2 cellular contexts compared by ENCODE assay signal in the genomic region with DNA sequence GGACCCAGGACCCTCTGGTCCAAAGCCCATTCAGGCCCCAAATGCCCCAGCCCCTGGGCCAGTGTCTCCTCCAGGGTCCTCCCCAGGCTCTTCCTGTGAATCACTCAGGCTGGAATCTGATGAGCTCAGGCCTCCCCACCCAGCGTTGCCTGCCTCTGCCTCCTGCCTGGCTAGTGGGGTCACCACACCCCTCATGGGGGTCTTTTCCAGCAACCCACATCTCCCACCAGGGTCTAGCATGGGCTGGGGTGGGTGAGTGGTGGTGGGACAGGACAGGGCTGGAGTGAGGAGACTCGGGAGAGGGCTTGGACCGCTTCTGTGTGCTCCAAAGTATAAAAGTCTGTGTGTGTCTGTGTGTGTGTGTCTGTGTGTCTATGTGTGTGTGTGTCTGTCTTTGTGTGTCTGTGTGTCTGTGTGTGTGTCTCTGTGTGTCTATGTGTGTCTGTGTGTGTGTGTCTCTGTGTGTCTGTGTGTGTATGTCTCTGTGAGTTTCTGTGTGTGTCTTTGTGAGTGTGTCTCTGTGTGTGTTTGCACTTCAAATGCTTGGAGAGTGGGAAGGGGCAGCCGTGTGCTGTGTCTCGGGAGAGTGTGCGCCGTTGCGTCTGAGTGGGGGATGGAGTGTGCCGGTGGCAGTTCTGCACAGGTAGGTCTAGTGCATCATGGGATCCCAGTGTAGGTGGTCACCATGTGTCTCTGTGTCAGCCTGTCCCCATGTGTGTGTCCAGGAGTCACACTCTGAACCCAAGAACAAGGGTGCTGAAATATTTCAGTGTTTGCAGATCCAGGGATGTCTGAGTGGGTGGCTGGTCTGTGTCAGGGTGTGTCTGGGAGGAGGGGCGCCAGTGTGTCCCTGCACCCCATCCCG.
A peak's percentile ranks its signal among the peaks of the same experiment; 100 is the strongest.
TF ChIP-seq lines count a peak whose summit lies in the region.

No MANE protein-coding gene starts in this region.

TF ChIP-seq in HEK293, 187 proteins besides CTCF, POLR2A, EP300 and RAD21:
- no peak for TF ChIP-seq ZNF747 (tag by site-specific recombination; IDR thresholded peaks at IDR 0.05)
- TF ChIP-seq, protein P1, sequence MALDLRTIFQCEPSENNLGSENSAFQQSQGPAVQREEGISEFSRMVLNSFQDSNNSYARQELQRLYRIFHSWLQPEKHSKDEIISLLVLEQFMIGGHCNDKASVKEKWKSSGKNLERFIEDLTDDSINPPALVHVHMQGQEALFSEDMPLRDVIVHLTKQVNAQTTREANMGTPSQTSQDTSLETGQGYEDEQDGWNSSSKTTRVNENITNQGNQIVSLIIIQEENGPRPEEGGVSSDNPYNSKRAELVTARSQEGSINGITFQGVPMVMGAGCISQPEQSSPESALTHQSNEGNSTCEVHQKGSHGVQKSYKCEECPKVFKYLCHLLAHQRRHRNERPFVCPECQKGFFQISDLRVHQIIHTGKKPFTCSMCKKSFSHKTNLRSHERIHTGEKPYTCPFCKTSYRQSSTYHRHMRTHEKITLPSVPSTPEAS (tag by site-specific recombination; IDR thresholded peaks at IDR 0.05): peak; percentile 85
- no peak for TF ChIP-seq RBAK (tag by site-specific recombination; IDR thresholded peaks at IDR 0.05)

TF ChIP-seq in GM12878, 131 proteins besides CTCF, POLR2A, EP300 and RAD21:
- TF ChIP-seq, protein P2, sequence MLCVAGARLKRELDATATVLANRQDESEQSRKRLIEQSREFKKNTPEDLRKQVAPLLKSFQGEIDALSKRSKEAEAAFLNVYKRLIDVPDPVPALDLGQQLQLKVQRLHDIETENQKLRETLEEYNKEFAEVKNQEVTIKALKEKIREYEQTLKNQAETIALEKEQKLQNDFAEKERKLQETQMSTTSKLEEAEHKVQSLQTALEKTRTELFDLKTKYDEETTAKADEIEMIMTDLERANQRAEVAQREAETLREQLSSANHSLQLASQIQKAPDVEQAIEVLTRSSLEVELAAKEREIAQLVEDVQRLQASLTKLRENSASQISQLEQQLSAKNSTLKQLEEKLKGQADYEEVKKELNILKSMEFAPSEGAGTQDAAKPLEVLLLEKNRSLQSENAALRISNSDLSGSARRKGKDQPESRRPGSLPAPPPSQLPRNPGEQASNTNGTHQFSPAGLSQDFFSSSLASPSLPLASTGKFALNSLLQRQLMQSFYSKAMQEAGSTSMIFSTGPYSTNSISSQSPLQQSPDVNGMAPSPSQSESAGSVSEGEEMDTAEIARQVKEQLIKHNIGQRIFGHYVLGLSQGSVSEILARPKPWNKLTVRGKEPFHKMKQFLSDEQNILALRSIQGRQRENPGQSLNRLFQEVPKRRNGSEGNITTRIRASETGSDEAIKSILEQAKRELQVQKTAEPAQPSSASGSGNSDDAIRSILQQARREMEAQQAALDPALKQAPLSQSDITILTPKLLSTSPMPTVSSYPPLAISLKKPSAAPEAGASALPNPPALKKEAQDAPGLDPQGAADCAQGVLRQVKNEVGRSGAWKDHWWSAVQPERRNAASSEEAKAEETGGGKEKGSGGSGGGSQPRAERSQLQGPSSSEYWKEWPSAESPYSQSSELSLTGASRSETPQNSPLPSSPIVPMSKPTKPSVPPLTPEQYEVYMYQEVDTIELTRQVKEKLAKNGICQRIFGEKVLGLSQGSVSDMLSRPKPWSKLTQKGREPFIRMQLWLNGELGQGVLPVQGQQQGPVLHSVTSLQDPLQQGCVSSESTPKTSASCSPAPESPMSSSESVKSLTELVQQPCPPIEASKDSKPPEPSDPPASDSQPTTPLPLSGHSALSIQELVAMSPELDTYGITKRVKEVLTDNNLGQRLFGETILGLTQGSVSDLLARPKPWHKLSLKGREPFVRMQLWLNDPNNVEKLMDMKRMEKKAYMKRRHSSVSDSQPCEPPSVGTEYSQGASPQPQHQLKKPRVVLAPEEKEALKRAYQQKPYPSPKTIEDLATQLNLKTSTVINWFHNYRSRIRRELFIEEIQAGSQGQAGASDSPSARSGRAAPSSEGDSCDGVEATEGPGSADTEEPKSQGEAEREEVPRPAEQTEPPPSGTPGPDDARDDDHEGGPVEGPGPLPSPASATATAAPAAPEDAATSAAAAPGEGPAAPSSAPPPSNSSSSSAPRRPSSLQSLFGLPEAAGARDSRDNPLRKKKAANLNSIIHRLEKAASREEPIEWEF (IDR thresholded peaks at IDR 0.05; ENCODE audit: insufficient replicate concordance, low read depth, low read length): no peak
- TF ChIP-seq BRCA1 (IDR thresholded peaks at IDR 0.05; ENCODE audit: low read depth, low read length): no peak
- TF ChIP-seq DPF2 (IDR thresholded peaks at IDR 0.05): no peak
- TF ChIP-seq SREBF2 (IDR thresholded peaks at IDR 0.05; ENCODE audit: low read length): no peak
- TF ChIP-seq, protein P3, sequence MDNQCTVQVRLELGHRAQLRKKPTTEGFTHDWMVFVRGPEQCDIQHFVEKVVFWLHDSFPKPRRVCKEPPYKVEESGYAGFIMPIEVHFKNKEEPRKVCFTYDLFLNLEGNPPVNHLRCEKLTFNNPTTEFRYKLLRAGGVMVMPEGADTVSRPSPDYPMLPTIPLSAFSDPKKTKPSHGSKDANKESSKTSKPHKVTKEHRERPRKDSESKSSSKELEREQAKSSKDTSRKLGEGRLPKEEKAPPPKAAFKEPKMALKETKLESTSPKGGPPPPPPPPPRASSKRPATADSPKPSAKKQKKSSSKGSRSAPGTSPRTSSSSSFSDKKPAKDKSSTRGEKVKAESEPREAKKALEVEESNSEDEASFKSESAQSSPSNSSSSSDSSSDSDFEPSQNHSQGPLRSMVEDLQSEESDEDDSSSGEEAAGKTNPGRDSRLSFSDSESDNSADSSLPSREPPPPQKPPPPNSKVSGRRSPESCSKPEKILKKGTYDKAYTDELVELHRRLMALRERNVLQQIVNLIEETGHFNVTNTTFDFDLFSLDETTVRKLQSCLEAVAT (IDR thresholded peaks at IDR 0.05): no peak
- no peak for TF ChIP-seq ZNF274 (IDR thresholded peaks at IDR 0.05; ENCODE audit: insufficient read depth, insufficient read length)
- TF ChIP-seq RFX5 (IDR thresholded peaks at IDR 0.05; ENCODE audit: low read depth, low read length): no peak
- TF ChIP-seq FOXK2 (IDR thresholded peaks at IDR 0.05): no peak
- no peak for TF ChIP-seq POU2F2 (IDR thresholded peaks at IDR 0.05; ENCODE audit: borderline replicate concordance, low read depth, low read length)
- TF ChIP-seq, protein P4, sequence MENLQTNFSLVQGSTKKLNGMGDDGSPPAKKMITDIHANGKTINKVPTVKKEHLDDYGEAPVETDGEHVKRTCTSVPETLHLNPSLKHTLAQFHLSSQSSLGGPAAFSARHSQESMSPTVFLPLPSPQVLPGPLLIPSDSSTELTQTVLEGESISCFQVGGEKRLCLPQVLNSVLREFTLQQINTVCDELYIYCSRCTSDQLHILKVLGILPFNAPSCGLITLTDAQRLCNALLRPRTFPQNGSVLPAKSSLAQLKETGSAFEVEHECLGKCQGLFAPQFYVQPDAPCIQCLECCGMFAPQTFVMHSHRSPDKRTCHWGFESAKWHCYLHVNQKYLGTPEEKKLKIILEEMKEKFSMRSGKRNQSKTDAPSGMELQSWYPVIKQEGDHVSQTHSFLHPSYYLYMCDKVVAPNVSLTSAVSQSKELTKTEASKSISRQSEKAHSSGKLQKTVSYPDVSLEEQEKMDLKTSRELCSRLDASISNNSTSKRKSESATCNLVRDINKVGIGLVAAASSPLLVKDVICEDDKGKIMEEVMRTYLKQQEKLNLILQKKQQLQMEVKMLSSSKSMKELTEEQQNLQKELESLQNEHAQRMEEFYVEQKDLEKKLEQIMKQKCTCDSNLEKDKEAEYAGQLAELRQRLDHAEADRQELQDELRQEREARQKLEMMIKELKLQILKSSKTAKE (IDR thresholded peaks at IDR 0.05; ENCODE audit: low read depth, poor library complexity, severe bottlenecking): no peak
- no peak for TF ChIP-seq ZNF384 (IDR thresholded peaks at IDR 0.05; ENCODE audit: borderline replicate concordance, low read depth, low read length)
- no peak for TF ChIP-seq BMI1 (IDR thresholded peaks at IDR 0.05; ENCODE audit: borderline replicate concordance)
- TF ChIP-seq GABPA (IDR thresholded peaks at IDR 0.05; ENCODE audit: low read depth): no peak
- TF ChIP-seq TCF7 (IDR thresholded peaks at IDR 0.05; ENCODE audit: borderline replicate concordance): no peak
- TF ChIP-seq PAX8 (IDR thresholded peaks at IDR 0.05): no peak
- TF ChIP-seq FOXM1 (IDR thresholded peaks at IDR 0.05; ENCODE audit: low read depth, low read length): no peak
- TF ChIP-seq, protein P5, sequence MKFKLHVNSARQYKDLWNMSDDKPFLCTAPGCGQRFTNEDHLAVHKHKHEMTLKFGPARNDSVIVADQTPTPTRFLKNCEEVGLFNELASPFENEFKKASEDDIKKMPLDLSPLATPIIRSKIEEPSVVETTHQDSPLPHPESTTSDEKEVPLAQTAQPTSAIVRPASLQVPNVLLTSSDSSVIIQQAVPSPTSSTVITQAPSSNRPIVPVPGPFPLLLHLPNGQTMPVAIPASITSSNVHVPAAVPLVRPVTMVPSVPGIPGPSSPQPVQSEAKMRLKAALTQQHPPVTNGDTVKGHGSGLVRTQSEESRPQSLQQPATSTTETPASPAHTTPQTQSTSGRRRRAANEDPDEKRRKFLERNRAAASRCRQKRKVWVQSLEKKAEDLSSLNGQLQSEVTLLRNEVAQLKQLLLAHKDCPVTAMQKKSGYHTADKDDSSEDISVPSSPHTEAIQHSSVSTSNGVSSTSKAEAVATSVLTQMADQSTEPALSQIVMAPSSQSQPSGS (IDR thresholded peaks at IDR 0.05; ENCODE audit: low read length): no peak
- TF ChIP-seq RB1 (IDR thresholded peaks at IDR 0.05; ENCODE audit: borderline replicate concordance): no peak
